15 cellular contexts compared by ENCODE assay signal in genomic region chr5:133983674-133984073, GRCh38.
"Had no signal": no experiment of that assay in that cellular context is flagged by ENCODE, and none has a peak within 500 bp of the region (broad histone marks: within the 10 kb centered on the region; RNA-seq: fewer than 3 reads in every experiment).

No MANE protein-coding gene starts in this region.

- H3K4me1 ChIP-seq: colonic mucosa, vagina had no signal

- DNase-seq: activated CD8-positive, alpha-beta T cell treated with anti-CD3 and anti-CD28 coated beads for 36 hours; central memory CD4-positive, alpha-beta T cell; colonic mucosa; erythroblast; mammary epithelial cell; nephron progenitor cell; nucleus accumbens; stimulated activated naive CD4-positive, alpha-beta T cell treated with Interleukin-2 at 50 U/mL for 16 hours; T-helper 2 cell; trophoblast cell had no signal

- H3K27ac Mint-ChIP-seq: activated naive CD8-positive, alpha-beta T cell; activated T-helper 1 cell treated with anti-CD3 and anti-CD28 coated beads, Interleukin-12 subunit alpha, Interleukin-12 subunit beta, Interleukin-2, Interleukin-4 antibody, amounts not matched to agents 30 ng/mL and 10 ng/mL and 1 ng/mL, durations not matched to agents 14 hours and 24 hours and 36 hours; nephron progenitor cell had no signal

- H3K27me3 Mint-ChIP-seq: activated CD8-positive, alpha-beta T cell treated with anti-CD3 and anti-CD28 coated beads for 36 hours; activated naive CD8-positive, alpha-beta T cell; brain had no signal

- H3K27me3 ChIP-seq: colonic mucosa, vagina had no signal

- ATAC-seq: activated CD8-positive, alpha-beta T cell treated with anti-CD3 and anti-CD28 coated beads for 36 hours; left lobe of liver had no signal

- H3K9me3 Mint-ChIP-seq: activated CD8-positive, alpha-beta T cell treated with anti-CD3 and anti-CD28 coated beads for 36 hours; activated T-helper 1 cell treated with anti-CD3 and anti-CD28 coated beads, Interleukin-12 subunit alpha, Interleukin-12 subunit beta, Interleukin-2, Interleukin-4 antibody, amounts not matched to agents 30 ng/mL and 10 ng/mL and 1 ng/mL, durations not matched to agents 14 hours and 24 hours and 36 hours had no signal

- H3K4me3 ChIP-seq: colonic mucosa, vagina had no signal

- H3K4me3 Mint-ChIP-seq: activated CD8-positive, alpha-beta T cell treated with anti-CD3 and anti-CD28 coated beads for 36 hours; activated naive CD8-positive, alpha-beta T cell; activated T-helper 1 cell treated with anti-CD3 and anti-CD28 coated beads, Interleukin-12 subunit alpha, Interleukin-12 subunit beta, Interleukin-2, Interleukin-4 antibody, amounts not matched to agents 30 ng/mL and 10 ng/mL and 1 ng/mL, durations not matched to agents 14 hours and 24 hours and 36 hours; brain; nephron progenitor cell had no signal

- H3K27ac ChIP-seq: colonic mucosa, vagina had no signal

- H3K9me3 ChIP-seq: colonic mucosa, vagina had no signal
